Comparison of ENCODE assay signal across 10 cellular contexts in the genomic region with DNA sequence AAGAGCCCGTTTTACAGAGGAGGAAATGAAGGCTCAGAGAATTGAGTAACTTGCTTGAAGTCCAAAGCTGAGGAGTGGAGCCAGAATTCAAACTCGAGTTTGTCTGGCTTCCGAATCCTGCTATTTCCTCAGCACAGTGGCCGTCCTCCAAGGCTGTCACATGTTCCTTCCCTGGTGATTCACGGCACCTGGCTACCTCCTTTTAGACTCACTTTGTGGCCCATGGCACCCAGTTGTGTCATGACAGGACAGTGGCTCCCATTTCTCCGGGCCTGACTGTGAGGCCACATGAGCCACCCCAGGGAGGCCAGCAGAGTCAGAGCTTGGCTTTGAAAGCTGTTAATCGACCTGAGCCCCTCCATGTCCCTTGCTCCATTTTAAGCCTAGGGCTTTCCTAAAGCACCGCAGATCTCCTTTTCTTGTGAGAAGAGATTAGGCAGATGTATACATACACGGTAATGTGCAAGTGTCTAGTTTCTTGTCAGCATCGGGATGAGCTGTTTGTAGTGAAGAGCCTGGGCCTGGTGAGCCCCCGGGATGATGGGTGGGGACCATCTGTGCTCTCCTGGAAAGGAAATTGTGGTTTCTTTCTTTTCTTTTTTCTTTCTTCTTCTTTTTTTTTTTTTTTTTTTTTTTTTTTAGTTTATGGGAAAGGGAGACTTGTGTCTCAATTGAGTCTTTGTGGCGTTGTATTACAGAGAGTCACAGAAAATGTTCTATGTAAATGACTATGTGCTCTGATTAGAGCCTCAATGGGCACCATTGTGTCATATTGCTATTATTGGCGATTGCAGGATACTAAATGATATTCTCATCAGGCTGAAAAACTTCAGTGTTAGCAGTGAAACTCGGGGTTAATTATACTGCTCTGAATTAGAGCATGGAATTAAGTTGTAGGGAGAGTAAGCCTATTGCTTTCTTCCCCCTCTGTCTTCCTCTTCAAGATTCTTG. TPM values are rescaled to one million over a fixed set of nuclear protein-coding genes. Genes with fewer than 3 reads are reported as not detected.
DNase-seq lines count a peak whose midpoint lies in the region; ATAC-seq and TF ChIP-seq lines count a peak whose summit lies in the region.
"Had no signal": no experiment of that assay in that cellular context is flagged by ENCODE, and none has a peak within 500 bp of the region (broad histone marks: within the 10 kb centered on the region; RNA-seq: fewer than 3 reads in every experiment).

No MANE protein-coding gene starts in this region.

- H3K27me3 ChIP-seq in uterus = no peaks in the 10 kb centered on the region
- H3K27me3 ChIP-seq: BE2C, upper lobe of right lung had no signal

- H3K27ac ChIP-seq in uterus = peak overlapping the region; percentile 24 to 41
- H3K27ac ChIP-seq: upper lobe of right lung had no signal

- peak overlapping the region; percentile 51 for H3K27ac Mint-ChIP-seq in activated naive CD8-positive, alpha-beta T cell
- H3K27ac Mint-ChIP-seq in activated naive CD8-positive, alpha-beta T cell treated with anti-CD3 and anti-CD28 coated beads for 36 hours = no peak overlapping the region
- no peak overlapping the region for H3K27ac Mint-ChIP-seq in progenitor cell of endocrine pancreas

- peaks cover 8% of the 10 kb centered on the region for H3K36me3 Mint-ChIP-seq in activated naive CD8-positive, alpha-beta T cell
- peaks cover 5% of the 10 kb centered on the region for H3K36me3 Mint-ChIP-seq in activated naive CD8-positive, alpha-beta T cell treated with anti-CD3 and anti-CD28 coated beads for 36 hours
- peaks cover 2% of the 10 kb centered on the region for H3K36me3 Mint-ChIP-seq in progenitor cell of endocrine pancreas (ENCODE audit: insufficient read depth)

- peaks cover 57% of the 10 kb centered on the region for H3K4me1 Mint-ChIP-seq in activated naive CD8-positive, alpha-beta T cell (ENCODE audit: low read depth)
- H3K4me1 Mint-ChIP-seq in activated naive CD8-positive, alpha-beta T cell treated with anti-CD3 and anti-CD28 coated beads for 36 hours = peaks cover 46% of the 10 kb centered on the region
- peaks cover 1% of the 10 kb centered on the region for H3K4me1 Mint-ChIP-seq in progenitor cell of endocrine pancreas (ENCODE audit: low read depth)

- intact Hi-C loops in uterus (cut with DNase I; ENCODE audit: low total_unique reads) = no loop called here

- H3K4me3 ChIP-seq in uterus = no peak overlapping the region
- H3K4me3 ChIP-seq: upper lobe of right lung had no signal

- no peak for TF ChIP-seq POLR2A in uterus (IDR thresholded peaks at IDR 0.05)

- H3K9me3 ChIP-seq in uterus = no peaks in the 10 kb centered on the region
- H3K9me3 ChIP-seq: BE2C, upper lobe of right lung had no signal

- no peaks in the 10 kb centered on the region for H3K36me3 ChIP-seq in uterus
- H3K36me3 ChIP-seq: BE2C, upper lobe of right lung had no signal

- no peak for DNase-seq in activated naive CD8-positive, alpha-beta T cell treated with anti-CD3 and anti-CD28 coated beads for 36 hours
- DNase-seq in cerebellar cortex (ENCODE audit: low spot score) (peak; percentile 42), myocyte (ENCODE audit: low read depth) (peak; percentile 21), uterus (peak; percentile 51 to 70), progenitor cell of endocrine pancreas (ENCODE audit: low spot score, unreplicated experiment) (no peak), UCSD-AML1 (lab: John Stamatoyannopoulos, UW; ENCODE audit: unreplicated experiment) (no peak)
- DNase-seq: BE2C, upper lobe of right lung had no signal

- no peaks in the 10 kb centered on the region for H3K9me3 Mint-ChIP-seq in activated naive CD8-positive, alpha-beta T cell (ENCODE audit: low read depth)
- no peaks in the 10 kb centered on the region for H3K9me3 Mint-ChIP-seq in activated naive CD8-positive, alpha-beta T cell treated with anti-CD3 and anti-CD28 coated beads for 36 hours
- H3K9me3 Mint-ChIP-seq in progenitor cell of endocrine pancreas (ENCODE audit: low read depth) = no peaks in the 10 kb centered on the region

- no peak for ATAC-seq in HG03432 (IDR thresholded peaks at IDR 0.05; ENCODE audit: unreplicated experiment)
- ATAC-seq: upper lobe of right lung had no signal

- TF ChIP-seq CTCF in uterus (IDR thresholded peaks at IDR 0.05) = no peak
- no peak for TF ChIP-seq CTCF in progenitor cell of endocrine pancreas (IDR thresholded peaks at IDR 0.05; ENCODE audit: unreplicated experiment)

- no peaks in the 10 kb centered on the region for H3K27me3 Mint-ChIP-seq in activated naive CD8-positive, alpha-beta T cell
- H3K27me3 Mint-ChIP-seq in activated naive CD8-positive, alpha-beta T cell treated with anti-CD3 and anti-CD28 coated beads for 36 hours = no peaks in the 10 kb centered on the region
- no peaks in the 10 kb centered on the region for H3K27me3 Mint-ChIP-seq in progenitor cell of endocrine pancreas

- no peaks in the 10 kb centered on the region for H3K4me1 ChIP-seq in uterus
- H3K4me1 ChIP-seq: BE2C had no signal

- H3K4me3 Mint-ChIP-seq in activated naive CD8-positive, alpha-beta T cell = peak overlapping the region; percentile 18
- H3K4me3 Mint-ChIP-seq in activated naive CD8-positive, alpha-beta T cell treated with anti-CD3 and anti-CD28 coated beads for 36 hours = no peak overlapping the region
- H3K4me3 Mint-ChIP-seq in progenitor cell of endocrine pancreas (ENCODE audit: low read depth) = no peak overlapping the region

RNA-seq across cellular contexts. Expression of gene PTPRJ, which starts 54.8 kb away (rescaled TPM):
- 10 to 100 TPM; 11.8 to 13.1 TPM for total RNA-seq in activated naive CD8-positive, alpha-beta T cell treated with anti-CD3 and anti-CD28 coated beads for 36 hours
- total RNA-seq in myocyte (0.94 and 1.3 TPM in 2 replicates), uterus (10 to 100 TPM in 1 of 4 donors, 1 to 10 TPM in 3; 2.1 to 22.1 (median 7.1) TPM), progenitor cell of endocrine pancreas (18.9 and 19.1 TPM in 2 replicates)
- 3.1 TPM for polyA plus RNA-seq in myocyte (2012)

Comparison
In these comparisons a context has a peak if more than half of its experiments do, and no peak if none do; other contexts are left out.
1. DNase-seq: peak in cerebellar cortex (single experiment), myocyte (single experiment) and uterus (2 of 2); none in activated naive CD8-positive, alpha-beta T cell treated with anti-CD3 and anti-CD28 coated beads for 36 hours (single experiment), progenitor cell of endocrine pancreas (single experiment) and UCSD-AML1 (single experiment).